In the genomic region with DNA sequence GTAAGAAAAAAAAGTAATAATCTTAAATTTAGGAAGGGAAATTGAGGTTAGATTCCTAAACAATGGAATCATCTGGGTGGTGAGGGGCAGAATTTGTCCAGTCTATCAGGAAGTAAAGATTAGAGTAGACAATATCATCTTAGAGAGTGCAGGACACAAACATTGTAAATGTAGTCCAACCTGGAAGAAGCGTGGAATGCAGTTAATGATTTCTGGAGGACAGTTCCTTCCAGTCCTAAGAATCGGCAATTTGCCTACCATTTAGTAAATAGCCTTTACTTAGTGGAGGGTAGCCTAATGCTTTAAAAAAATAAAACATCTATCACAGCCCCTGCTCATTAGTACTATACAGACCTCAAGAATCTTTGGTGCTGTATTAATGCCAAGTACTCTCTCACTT, we compare ENCODE assay signal across 14 cellular contexts.
"Had no signal": no experiment of that assay in that cellular context is flagged by ENCODE, and none has a peak within 500 bp of the region (broad histone marks: within the 10 kb centered on the region; RNA-seq: fewer than 3 reads in every experiment).

No MANE protein-coding gene starts in this region.

- H2AFZ ChIP-seq: neural progenitor cell had no signal

- H3K4me1 Mint-ChIP-seq: memory B cell had no signal

- H3K4me3 ChIP-seq: heart right ventricle, lower lobe of right lung, neural progenitor cell, ovary, smooth muscle cell had no signal

- H3K36me3 ChIP-seq: heart right ventricle, lower lobe of right lung, neural progenitor cell, ovary had no signal

- H3K27me3 ChIP-seq: neural progenitor cell, ovary had no signal

- H3K9me3 Mint-ChIP-seq: memory B cell; natural killer cell treated with Interleukin-12 subunit alpha and Interleukin-12 subunit beta and Interleukin-15 and Interleukin-18, amount 100 ng/mL, for 72 hours; neural progenitor cell; type B pancreatic cell had no signal

- DNase-seq: effector memory CD4-positive, alpha-beta T cell; heart right ventricle; lower lobe of right lung; midbrain; nucleus accumbens; ovary; right cardiac atrium; stimulated activated CD4-positive, alpha-beta T cell treated with anti-CD3 and anti-CD28 coated beads, Interleukin-2, amount 100 ng/mL, for 48 hours; stimulated activated naive CD4-positive, alpha-beta T cell treated with Interleukin-2 at 50 U/mL for 16 hours had no signal

- H3K4me3 Mint-ChIP-seq: memory B cell; natural killer cell treated with Interleukin-12 subunit alpha and Interleukin-12 subunit beta and Interleukin-15 and Interleukin-18, amount 100 ng/mL, for 72 hours; neural progenitor cell; type B pancreatic cell had no signal

- H3K36me3 Mint-ChIP-seq: memory B cell; natural killer cell treated with Interleukin-12 subunit alpha and Interleukin-12 subunit beta and Interleukin-15 and Interleukin-18, amount 100 ng/mL, for 72 hours; neural progenitor cell; type B pancreatic cell had no signal

- H3K27ac Mint-ChIP-seq: memory B cell; natural killer cell treated with Interleukin-12 subunit alpha and Interleukin-12 subunit beta and Interleukin-15 and Interleukin-18, amount 100 ng/mL, for 72 hours; neural progenitor cell; type B pancreatic cell had no signal

- H3K4me1 ChIP-seq: lower lobe of right lung had no signal

- H3K27ac ChIP-seq: heart right ventricle, lower lobe of right lung, neural progenitor cell, ovary had no signal
